In the genomic region with DNA sequence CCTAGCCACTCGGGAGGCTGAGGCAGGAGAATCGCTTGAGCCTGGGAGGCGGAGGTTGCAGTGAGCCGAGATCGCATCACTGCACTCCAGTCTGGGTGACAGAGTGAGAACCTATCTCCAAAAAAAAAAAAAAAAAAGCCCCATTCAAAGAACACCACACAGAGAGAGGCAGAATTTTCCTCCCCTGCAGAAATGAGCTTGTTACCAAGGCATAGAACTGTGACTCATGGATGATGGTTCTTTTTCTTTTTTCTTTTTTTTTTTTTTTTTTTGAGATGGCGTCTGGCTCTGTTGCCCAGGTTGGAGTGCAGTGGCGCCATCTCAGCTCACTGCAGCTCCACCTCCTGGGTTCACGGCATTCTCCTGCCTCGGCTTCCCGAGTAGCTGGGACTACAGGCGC, we compare ENCODE assay signal across 7 cellular contexts. TPM values are rescaled to one million over a fixed set of nuclear protein-coding genes. Genes with fewer than 3 reads are reported as not detected.
"Had no signal": no experiment of that assay in that cellular context is flagged by ENCODE, and none has a peak within 500 bp of the region (broad histone marks: within the 10 kb centered on the region; RNA-seq: fewer than 3 reads in every experiment).

No MANE protein-coding gene starts in this region.

RNA-seq across cellular contexts. Expression of a gene that starts 12.1 kb away (rescaled TPM):
- total RNA-seq: activated CD4-positive, alpha-beta memory T cell treated with anti-CD3 and anti-CD28 coated beads, Interleukin-2, amount 10 ng/mL, durations not matched to agents 7 days and 5 days; activated CD8-positive, alpha-beta memory T cell treated with anti-CD3 and anti-CD28 coated beads for 36 hours; activated naive CD4-positive, alpha-beta T cell treated with anti-CD3 and anti-CD28 coated beads for 36 hours; activated T-helper 17 cell treated with anti-CD3 and anti-CD28 coated beads, Interleukin-2, amount 50 U/mL, for 72 hours; breast epithelium; Right ventricle myocardium inferior; T-cell had no signal
